ENCODE assay signal across 9 cellular contexts in genomic region chr10:5297466-5297865, GRCh38.
DNase-seq lines count a peak whose midpoint lies in the region; ATAC-seq and TF ChIP-seq lines count a peak whose summit lies in the region.
"Had no signal": no experiment of that assay in that cellular context is flagged by ENCODE, and none has a peak within 500 bp of the region (broad histone marks: within the 10 kb centered on the region; RNA-seq: fewer than 3 reads in every experiment).

No MANE protein-coding gene starts in this region.

- peak overlapping the region in 1 of 2 experiments; percentile 52 for H3K18ac ChIP-seq in mesenchymal stem cell (ENCODE audit: low read depth in 1 of 2, low read length in 2 of 2)

- peak; percentile 51; the same call in 2 of the 3 replicates for ATAC-seq in RWPE2 (ENCODE audit: low read depth)
- ATAC-seq in WTC11: no peak

- H3K36me3 ChIP-seq in RWPE2 (ENCODE audit: low read depth): no peaks in the 10 kb centered on the region
- H3K36me3 ChIP-seq in mesenchymal stem cell (ENCODE audit: control insufficient read depth in 1 of 2, insufficient read depth in 2 of 2, low read depth in 1 of 2, low read length in 2 of 2): no peaks in the 10 kb centered on the region
- H3K36me3 ChIP-seq in uterus: no peaks in the 10 kb centered on the region

- H4K91ac ChIP-seq in mesenchymal stem cell (ENCODE audit: low read length): peak overlapping the region; percentile 83

- no peaks in the 10 kb centered on the region for H3K36me3 Mint-ChIP-seq in WTC11

- DNase-seq in GF-D8 (lab: John Stamatoyannopoulos, UW) (peak; percentile 96), RWPE2 (ENCODE audit: low spot score) (no peak), mesenchymal stem cell (no peak), uterus (no peak), WTC11 (ENCODE audit: low spot score) (no peak), superior temporal gyrus (ENCODE audit: extremely low spot score) (no peak), DMS79 treated with DMSO at 0.1 percent for 48 hours (lab: John Stamatoyannopoulos, UW) (no peak)
- peak; percentile 25 for DNase-seq in central memory CD4-positive, alpha-beta T cell
- DNase-seq: NCI-H69 had no signal

- H3K4me3 Mint-ChIP-seq in WTC11: no peak overlapping the region

- no peak overlapping the region for H2BK5ac ChIP-seq in mesenchymal stem cell (ENCODE audit: low read depth, low read length, poor library complexity, severe bottlenecking)

- no peak overlapping the region for H3K27ac Mint-ChIP-seq in WTC11

- no peak overlapping the region for H2BK120ac ChIP-seq in mesenchymal stem cell (ENCODE audit: low read depth, low read length)

- H3K9me3 ChIP-seq in RWPE2 (ENCODE audit: severe bottlenecking) (no peaks in the 10 kb centered on the region), mesenchymal stem cell (ENCODE audit: control insufficient read depth, low read length) (no peaks in the 10 kb centered on the region), uterus (no peaks in the 10 kb centered on the region)

- no peaks in the 10 kb centered on the region for H3K79me1 ChIP-seq in mesenchymal stem cell (replicated peaks; ENCODE audit: low read length, poor library complexity, severe bottlenecking)

- no peak overlapping the region for H2BK15ac ChIP-seq in mesenchymal stem cell (ENCODE audit: low read depth, poor library complexity, severe bottlenecking)

- H3K4ac ChIP-seq in mesenchymal stem cell (ENCODE audit: low read depth in 1 of 2, low read length in 2 of 2): peak overlapping the region in 1 of 2 experiments; percentile 76

- TF ChIP-seq CTCF in RWPE2 (IDR thresholded peaks at IDR 0.05; ENCODE audit: poor library complexity, severe bottlenecking): no peak
- TF ChIP-seq CTCF in uterus (IDR thresholded peaks at IDR 0.05): no peak
- TF ChIP-seq CTCF in WTC11 (IDR thresholded peaks at IDR 0.05): no peak

- peak overlapping the region; percentile 43 for H4K8ac ChIP-seq in mesenchymal stem cell (ENCODE audit: low read length)

- H3K4me1 ChIP-seq in RWPE2 (ENCODE audit: insufficient read depth, poor library complexity, severe bottlenecking) (peaks cover 12% of the 10 kb centered on the region), mesenchymal stem cell (ENCODE audit: control insufficient read depth, insufficient read depth, low read depth, low read length) (peaks cover 6% of the 10 kb centered on the region), uterus (no peaks in the 10 kb centered on the region)

- H2AFZ ChIP-seq in mesenchymal stem cell (ENCODE audit: low read depth, low read length): no peak overlapping the region

- POLR2A ChIA-PET in WTC11 (lab: Charles Lee): no interaction called here

- no peaks in the 10 kb centered on the region for H3K27me3 Mint-ChIP-seq in WTC11 (ENCODE audit: low read depth)

- peaks cover 19% of the 10 kb centered on the region for H3K4me1 Mint-ChIP-seq in WTC11

- H3K23ac ChIP-seq in mesenchymal stem cell (ENCODE audit: low read length in 2 of 2): no peak overlapping the region

- intact Hi-C loops in uterus (cut with DNase I; ENCODE audit: low total_unique reads): no loop called here

- H2BK12ac ChIP-seq in mesenchymal stem cell (ENCODE audit: low read length in 2 of 2): no peak overlapping the region

- 93% methylated on average over 3 of the region's 3 CpGs for WGBS in mesenchymal stem cell

- TF ChIP-seq POLR2A in uterus (IDR thresholded peaks at IDR 0.05): no peak

- H2AK5ac ChIP-seq in mesenchymal stem cell (ENCODE audit: low read length, severe bottlenecking): no peak overlapping the region

- CTCF ChIA-PET in WTC11 (lab: Charles Lee): no interaction called here

- H3K9me3 Mint-ChIP-seq in WTC11: peaks cover 5% of the 10 kb centered on the region; the same call in 1 of the 2 replicates

- no peak overlapping the region for H3K4me3 ChIP-seq in RWPE2 (ENCODE audit: severe bottlenecking)
- no peak overlapping the region for H3K4me3 ChIP-seq in mesenchymal stem cell (ENCODE audit: insufficient read depth in 1 of 2, low read depth in 1 of 2, low read length in 2 of 2)
- H3K4me3 ChIP-seq in uterus: no peak overlapping the region

- no peaks in the 10 kb centered on the region for H3K27me3 ChIP-seq in RWPE2 (ENCODE audit: insufficient read depth, poor library complexity, severe bottlenecking)
- no peaks in the 10 kb centered on the region for H3K27me3 ChIP-seq in mesenchymal stem cell (ENCODE audit: control insufficient read depth in 1 of 2, insufficient read depth in 1 of 2, low read length in 2 of 2)
- no peaks in the 10 kb centered on the region for H3K27me3 ChIP-seq in uterus

- H3K27ac ChIP-seq in RWPE2 (ENCODE audit: poor library complexity, severe bottlenecking) (peak overlapping the region; percentile 20), mesenchymal stem cell (ENCODE audit: low read length, poor library complexity, severe bottlenecking) (no peak overlapping the region), uterus (no peak overlapping the region)

- no peak overlapping the region for H3K4me2 ChIP-seq in mesenchymal stem cell (ENCODE audit: low read length, poor library complexity, severe bottlenecking)

- H3K9ac ChIP-seq in mesenchymal stem cell (ENCODE audit: low read length): no peak overlapping the region

- H3K14ac ChIP-seq in mesenchymal stem cell (ENCODE audit: low read length in 2 of 2): no peak overlapping the region

TF ChIP-seq in WTC11, 78 proteins besides CTCF, POLR2A, EP300 and RAD21 (continues in another document):
- no peak for TF ChIP-seq FOXK1 (CRISPR knock-in tag; IDR thresholded peaks at IDR 0.05)
- TF ChIP-seq FOXP1 (CRISPR knock-in tag; IDR thresholded peaks at IDR 0.05; ENCODE audit: borderline replicate concordance): no peak
- TF ChIP-seq, protein P1, sequence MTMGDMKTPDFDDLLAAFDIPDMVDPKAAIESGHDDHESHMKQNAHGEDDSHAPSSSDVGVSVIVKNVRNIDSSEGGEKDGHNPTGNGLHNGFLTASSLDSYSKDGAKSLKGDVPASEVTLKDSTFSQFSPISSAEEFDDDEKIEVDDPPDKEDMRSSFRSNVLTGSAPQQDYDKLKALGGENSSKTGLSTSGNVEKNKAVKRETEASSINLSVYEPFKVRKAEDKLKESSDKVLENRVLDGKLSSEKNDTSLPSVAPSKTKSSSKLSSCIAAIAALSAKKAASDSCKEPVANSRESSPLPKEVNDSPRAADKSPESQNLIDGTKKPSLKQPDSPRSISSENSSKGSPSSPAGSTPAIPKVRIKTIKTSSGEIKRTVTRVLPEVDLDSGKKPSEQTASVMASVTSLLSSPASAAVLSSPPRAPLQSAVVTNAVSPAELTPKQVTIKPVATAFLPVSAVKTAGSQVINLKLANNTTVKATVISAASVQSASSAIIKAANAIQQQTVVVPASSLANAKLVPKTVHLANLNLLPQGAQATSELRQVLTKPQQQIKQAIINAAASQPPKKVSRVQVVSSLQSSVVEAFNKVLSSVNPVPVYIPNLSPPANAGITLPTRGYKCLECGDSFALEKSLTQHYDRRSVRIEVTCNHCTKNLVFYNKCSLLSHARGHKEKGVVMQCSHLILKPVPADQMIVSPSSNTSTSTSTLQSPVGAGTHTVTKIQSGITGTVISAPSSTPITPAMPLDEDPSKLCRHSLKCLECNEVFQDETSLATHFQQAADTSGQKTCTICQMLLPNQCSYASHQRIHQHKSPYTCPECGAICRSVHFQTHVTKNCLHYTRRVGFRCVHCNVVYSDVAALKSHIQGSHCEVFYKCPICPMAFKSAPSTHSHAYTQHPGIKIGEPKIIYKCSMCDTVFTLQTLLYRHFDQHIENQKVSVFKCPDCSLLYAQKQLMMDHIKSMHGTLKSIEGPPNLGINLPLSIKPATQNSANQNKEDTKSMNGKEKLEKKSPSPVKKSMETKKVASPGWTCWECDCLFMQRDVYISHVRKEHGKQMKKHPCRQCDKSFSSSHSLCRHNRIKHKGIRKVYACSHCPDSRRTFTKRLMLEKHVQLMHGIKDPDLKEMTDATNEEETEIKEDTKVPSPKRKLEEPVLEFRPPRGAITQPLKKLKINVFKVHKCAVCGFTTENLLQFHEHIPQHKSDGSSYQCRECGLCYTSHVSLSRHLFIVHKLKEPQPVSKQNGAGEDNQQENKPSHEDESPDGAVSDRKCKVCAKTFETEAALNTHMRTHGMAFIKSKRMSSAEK (CRISPR knock-in tag; IDR thresholded peaks at IDR 0.05; ENCODE audit: borderline replicate concordance): no peak
- TF ChIP-seq, protein P2, sequence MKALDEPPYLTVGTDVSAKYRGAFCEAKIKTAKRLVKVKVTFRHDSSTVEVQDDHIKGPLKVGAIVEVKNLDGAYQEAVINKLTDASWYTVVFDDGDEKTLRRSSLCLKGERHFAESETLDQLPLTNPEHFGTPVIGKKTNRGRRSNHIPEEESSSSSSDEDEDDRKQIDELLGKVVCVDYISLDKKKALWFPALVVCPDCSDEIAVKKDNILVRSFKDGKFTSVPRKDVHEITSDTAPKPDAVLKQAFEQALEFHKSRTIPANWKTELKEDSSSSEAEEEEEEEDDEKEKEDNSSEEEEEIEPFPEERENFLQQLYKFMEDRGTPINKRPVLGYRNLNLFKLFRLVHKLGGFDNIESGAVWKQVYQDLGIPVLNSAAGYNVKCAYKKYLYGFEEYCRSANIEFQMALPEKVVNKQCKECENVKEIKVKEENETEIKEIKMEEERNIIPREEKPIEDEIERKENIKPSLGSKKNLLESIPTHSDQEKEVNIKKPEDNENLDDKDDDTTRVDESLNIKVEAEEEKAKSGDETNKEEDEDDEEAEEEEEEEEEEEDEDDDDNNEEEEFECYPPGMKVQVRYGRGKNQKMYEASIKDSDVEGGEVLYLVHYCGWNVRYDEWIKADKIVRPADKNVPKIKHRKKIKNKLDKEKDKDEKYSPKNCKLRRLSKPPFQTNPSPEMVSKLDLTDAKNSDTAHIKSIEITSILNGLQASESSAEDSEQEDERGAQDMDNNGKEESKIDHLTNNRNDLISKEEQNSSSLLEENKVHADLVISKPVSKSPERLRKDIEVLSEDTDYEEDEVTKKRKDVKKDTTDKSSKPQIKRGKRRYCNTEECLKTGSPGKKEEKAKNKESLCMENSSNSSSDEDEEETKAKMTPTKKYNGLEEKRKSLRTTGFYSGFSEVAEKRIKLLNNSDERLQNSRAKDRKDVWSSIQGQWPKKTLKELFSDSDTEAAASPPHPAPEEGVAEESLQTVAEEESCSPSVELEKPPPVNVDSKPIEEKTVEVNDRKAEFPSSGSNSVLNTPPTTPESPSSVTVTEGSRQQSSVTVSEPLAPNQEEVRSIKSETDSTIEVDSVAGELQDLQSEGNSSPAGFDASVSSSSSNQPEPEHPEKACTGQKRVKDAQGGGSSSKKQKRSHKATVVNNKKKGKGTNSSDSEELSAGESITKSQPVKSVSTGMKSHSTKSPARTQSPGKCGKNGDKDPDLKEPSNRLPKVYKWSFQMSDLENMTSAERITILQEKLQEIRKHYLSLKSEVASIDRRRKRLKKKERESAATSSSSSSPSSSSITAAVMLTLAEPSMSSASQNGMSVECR (CRISPR knock-in tag; IDR thresholded peaks at IDR 0.05; ENCODE audit: borderline replicate concordance): no peak
- no peak for TF ChIP-seq PRRX2 (CRISPR knock-in tag; IDR thresholded peaks at IDR 0.05)
- TF ChIP-seq SMAD4 (CRISPR knock-in tag; IDR thresholded peaks at IDR 0.05): no peak

Comparison
In these comparisons a context has a peak if more than half of its experiments do, and no peak if none do; other contexts are left out.
1. DNase-seq: peak in GF-D8 (single experiment) and central memory CD4-positive, alpha-beta T cell (single experiment); none in RWPE2 (single experiment), mesenchymal stem cell (single experiment), uterus (0 of 2), WTC11 (single experiment), superior temporal gyrus (single experiment) and DMS79 treated with DMSO at 0.1 percent for 48 hours (single experiment).